21 cellular contexts compared by ENCODE assay signal in the genomic region with DNA sequence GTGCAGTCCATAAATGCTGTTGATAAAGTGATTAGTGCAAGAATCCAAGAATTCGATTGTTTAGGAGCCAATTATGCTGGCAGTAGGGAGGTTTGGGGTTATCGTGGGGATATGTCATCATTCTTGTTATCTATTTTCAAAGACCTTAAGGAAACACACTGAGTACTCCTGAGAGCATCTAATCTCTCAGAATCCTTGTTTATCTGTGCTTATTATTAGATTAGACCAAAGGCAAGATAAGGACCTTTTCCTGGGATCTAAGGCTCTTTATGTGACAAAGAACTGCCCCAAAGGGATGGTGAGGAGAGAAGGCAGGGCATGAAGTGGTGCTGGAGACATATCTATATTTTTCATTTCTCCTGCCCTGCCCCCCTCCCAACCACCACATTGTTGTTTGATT.
"Had no signal": no experiment of that assay in that cellular context is flagged by ENCODE, and none has a peak within 500 bp of the region (broad histone marks: within the 10 kb centered on the region; RNA-seq: fewer than 3 reads in every experiment).

No MANE protein-coding gene starts in this region.

- H3K4me1 Mint-ChIP-seq: naive thymus-derived CD4-positive, alpha-beta T cell; neural crest cell had no signal

- H3K9ac ChIP-seq: parathyroid adenoma had no signal

- H3K4me3 ChIP-seq: colonic mucosa, spleen, thoracic aorta had no signal

- H2AFZ ChIP-seq: parathyroid adenoma had no signal

- H3K27ac Mint-ChIP-seq: activated naive CD4-positive, alpha-beta T cell treated with anti-CD3 and anti-CD28 coated beads, Interleukin-2, amount 50 U/mL, for 72 hours; activated T-cell treated with anti-CD3 and anti-CD28 coated beads, Interleukin-2, amount 50 U/mL, for 72 hours; naive thymus-derived CD4-positive, alpha-beta T cell had no signal

- H3K9me3 Mint-ChIP-seq: activated naive CD4-positive, alpha-beta T cell treated with anti-CD3 and anti-CD28 coated beads, Interleukin-2, amount 50 U/mL, for 72 hours; activated T-cell treated with anti-CD3 and anti-CD28 coated beads, Interleukin-2, amount 50 U/mL, for 72 hours; neural crest cell had no signal

- H3K79me2 ChIP-seq: parathyroid adenoma had no signal

- H3K4me3 Mint-ChIP-seq: activated T-cell treated with anti-CD3 and anti-CD28 coated beads, Interleukin-2, amount 50 U/mL, for 72 hours; naive thymus-derived CD4-positive, alpha-beta T cell; neural crest cell had no signal

- ATAC-seq: activated naive CD4-positive, alpha-beta T cell treated with anti-CD3 and anti-CD28 coated beads, Interleukin-2, amount 50 U/mL, for 72 hours; activated T-cell treated with anti-CD3 and anti-CD28 coated beads, Interleukin-2, amount 50 U/mL, for 72 hours; naive thymus-derived CD4-positive, alpha-beta T cell; stimulated activated naive CD8-positive, alpha-beta T cell treated with anti-CD3 and anti-CD28 coated beads, Interleukin-15, Interleukin-2, amounts not matched to agents 100 U/mL and 50 U/mL, for 24 hours had no signal

- H3K36me3 Mint-ChIP-seq: activated naive CD4-positive, alpha-beta T cell treated with anti-CD3 and anti-CD28 coated beads, Interleukin-2, amount 50 U/mL, for 72 hours; naive thymus-derived CD4-positive, alpha-beta T cell had no signal

- H3K4me1 ChIP-seq: colonic mucosa, foreskin keratinocyte, parathyroid adenoma had no signal

- H3K9me3 ChIP-seq: colonic mucosa, spleen, thoracic aorta had no signal

- H3K36me3 ChIP-seq: colonic mucosa, spleen, thoracic aorta had no signal

- DNase-seq: activated CD4-positive, alpha-beta T cell treated with anti-CD3 and anti-CD28 coated beads for 4 hours; activated CD4-positive, alpha-beta T cell treated with anti-CD3 and anti-CD28 coated beads, Interleukin-2, amount 50 U/mL, for 4 hours; activated naive CD4-positive, alpha-beta T cell; activated T-cell treated with anti-CD3 and anti-CD28 coated beads for 4 hours; activated T-cell treated with anti-CD3 and anti-CD28 coated beads, Interleukin-2, amount 50 U/mL, for 72 hours; effector memory CD4-positive, alpha-beta T cell; erythroblast; foreskin keratinocyte; islet precursor cell; mammary epithelial cell; midbrain; naive thymus-derived CD4-positive, alpha-beta T cell; spleen; stimulated activated CD4-positive, alpha-beta T cell treated with anti-CD3 and anti-CD28 coated beads, Interleukin-2, amount 100 ng/mL, for 48 hours; stimulated activated naive CD8-positive, alpha-beta T cell treated with anti-CD3 and anti-CD28 coated beads, Interleukin-15, Interleukin-2, amounts not matched to agents 100 U/mL and 50 U/mL, for 24 hours; T-helper 1 cell had no signal

- H3K27ac ChIP-seq: colonic mucosa, foreskin keratinocyte, parathyroid adenoma, spleen, thoracic aorta had no signal
